30 cellular contexts compared by ENCODE assay signal in genomic region chr18:55844373-55844772, GRCh38.
"Had no signal": no experiment of that assay in that cellular context is flagged by ENCODE, and none has a peak within 500 bp of the region (broad histone marks: within the 10 kb centered on the region; RNA-seq: fewer than 3 reads in every experiment).

No MANE protein-coding gene starts in this region.

- H2AFZ ChIP-seq: parathyroid adenoma had no signal

- H3K4me3 ChIP-seq: ascending aorta, right atrium auricular region, testis, transverse colon had no signal

- H3K27ac ChIP-seq: ascending aorta, brain microvascular endothelial cell, parathyroid adenoma, right atrium auricular region, testis, transverse colon, WERI-Rb-1 had no signal

- H3K9ac ChIP-seq: parathyroid adenoma had no signal

- H3K4me1 ChIP-seq: ascending aorta, right atrium auricular region, testis, transverse colon had no signal

- H3K27me3 ChIP-seq: ascending aorta, brain microvascular endothelial cell, right atrium auricular region, testis, transverse colon had no signal

- H3K9me3 ChIP-seq: ascending aorta, testis, transverse colon had no signal

- H3K36me3 ChIP-seq: ascending aorta, brain microvascular endothelial cell, right atrium auricular region, transverse colon, WERI-Rb-1 had no signal

- H3K79me2 ChIP-seq: parathyroid adenoma had no signal

- ATAC-seq: effector memory CD8-positive, alpha-beta T cell; left colon; naive thymus-derived CD8-positive, alpha-beta T cell; T-helper 17 cell had no signal

- DNase-seq: activated CD4-positive, alpha-beta memory T cell treated with anti-CD3 and anti-CD28 coated beads for 36 hours; activated CD4-positive, alpha-beta T cell treated with anti-CD3 and anti-CD28 coated beads, Interleukin-2, amount 10 ng/mL, durations not matched to agents 24 days and 14 days; activated CD4-positive, CD25-positive, alpha-beta regulatory T cell treated with anti-CD3 and anti-CD28 coated beads, Interleukin-2, amount 50 U/mL, for 72 hours; activated CD8-positive, alpha-beta memory T cell treated with anti-CD3 and anti-CD28 coated beads, Interleukin-2, amount 50 U/mL, for 4 hours; activated effector memory CD4-positive, alpha-beta T cell treated with anti-CD3 and anti-CD28 coated beads, Interleukin-2, amount 50 U/mL, for 16 hours; activated naive CD4-positive, alpha-beta T cell treated with anti-CD3 and anti-CD28 coated beads for 36 hours; activated naive CD8-positive, alpha-beta T cell treated with anti-CD3 and anti-CD28 coated beads for 36 hours; activated T-cell treated with anti-CD3 and anti-CD28 coated beads, Interleukin-2, amount 50 U/mL, for 1 hour; brain microvascular endothelial cell; dermis blood vessel endothelial cell; effector memory CD8-positive, alpha-beta T cell; erythroblast; head of caudate nucleus; hippocampal formation; kidney; left colon; midbrain; naive thymus-derived CD8-positive, alpha-beta T cell; nucleus accumbens; stimulated activated CD4-positive, alpha-beta T cell treated with anti-CD3 and anti-CD28 coated beads, Interleukin-15, amount 100 ng/mL, for 24 hours; stimulated activated CD4-positive, alpha-beta T cell treated with anti-CD3 and anti-CD28 coated beads, Interleukin-2, amount 100 ng/mL, for 24 hours; stimulated activated naive CD4-positive, alpha-beta T cell; T-helper 17 cell; T1000; testis; transverse colon; WERI-Rb-1 had no signal
